ENCODE assay signal across 8 cellular contexts in the genomic region with DNA sequence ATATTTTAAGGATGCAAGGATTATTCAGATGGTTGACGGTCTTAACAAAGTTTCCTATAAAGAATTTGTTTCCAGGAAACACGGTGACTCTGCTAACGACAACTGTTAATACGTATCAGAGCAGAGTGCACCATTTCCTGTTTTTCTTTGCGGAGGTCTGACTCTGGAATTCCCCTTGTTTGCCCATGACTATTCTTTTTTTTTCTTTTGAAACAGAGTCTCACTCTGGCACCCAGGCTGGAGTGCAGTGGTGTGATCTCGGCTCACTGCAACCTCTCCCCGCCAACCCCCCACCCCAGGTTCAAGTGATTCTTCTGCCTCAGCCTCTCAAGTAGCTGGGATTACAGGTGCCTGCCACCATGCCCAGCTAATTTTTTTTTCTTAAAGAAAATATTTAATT.
DNase-seq lines count a peak whose midpoint lies in the region; ATAC-seq and TF ChIP-seq lines count a peak whose summit lies in the region.

No MANE protein-coding gene starts in this region.

- no peaks in the 10 kb centered on the region for H3K36me3 ChIP-seq in esophagus muscularis mucosa

- intact Hi-C loops in esophagus muscularis mucosa (cut with DNase I) = no loop called here

- no peak for TF ChIP-seq EP300 in esophagus muscularis mucosa (IDR thresholded peaks at IDR 0.05)

- H3K4me1 ChIP-seq in esophagus muscularis mucosa = peaks cover 10 to 37% (median 28%) of the 10 kb centered on the region in 4 donors

- no peak overlapping the region for H3K4me3 ChIP-seq in esophagus muscularis mucosa

- H3K9me3 ChIP-seq in esophagus muscularis mucosa = no peaks in the 10 kb centered on the region

- in situ Hi-C loops in G401 (cut with HindIII; ENCODE audit: low sequenced_read_pairs) = no loop called here

- TF ChIP-seq POLR2A in esophagus muscularis mucosa (IDR thresholded peaks at IDR 0.05; ENCODE audit: low read depth) = no peak

- 52% methylated on average over 7 of the region's 7 CpGs for WGBS in esophagus muscularis mucosa

- DNase-seq in activated CD4-positive, alpha-beta T cell treated with anti-CD3 and anti-CD28 coated beads, Interleukin-2, amount 50 U/mL, for 1 hour = peak; percentile 68
- DNase-seq in esophagus muscularis mucosa (ENCODE audit: extremely low spot score) (no peak), NCI-H82 (lab: John Stamatoyannopoulos, UW) (no peak), G401 (ENCODE audit: low spot score) (no peak), HuH-7 (ENCODE audit: low spot score) (no peak)
- peak; percentile 45 for DNase-seq in stimulated activated CD4-positive, alpha-beta T cell treated with anti-CD3 and anti-CD28 coated beads, Interleukin-12 subunit alpha, Interleukin-12 subunit beta, amount 100 ng/mL, for 4 hours

- TF ChIP-seq CTCF in esophagus muscularis mucosa (IDR thresholded peaks at IDR 0.05) = no peak

- H3K27me3 ChIP-seq in esophagus muscularis mucosa = no peaks in the 10 kb centered on the region

- ATAC-seq in GM19372 (IDR thresholded peaks at IDR 0.05; ENCODE audit: low read depth, unreplicated experiment) = peak; percentile 30
- peak; percentile 39 for ATAC-seq in HG03571 (IDR thresholded peaks at IDR 0.05; ENCODE audit: unreplicated experiment)

- peak overlapping the region in 3 of 4 donors; percentile 49 to 50 (median 50) for H3K27ac ChIP-seq in esophagus muscularis mucosa (replicated peaks in 1 of 4)

Comparison
In these comparisons a context has a peak if more than half of its experiments do, and no peak if none do; other contexts are left out.
1. DNase-seq: peak in activated CD4-positive, alpha-beta T cell treated with anti-CD3 and anti-CD28 coated beads, Interleukin-2, amount 50 U/mL, for 1 hour (single experiment) and stimulated activated CD4-positive, alpha-beta T cell treated with anti-CD3 and anti-CD28 coated beads, Interleukin-12 subunit alpha, Interleukin-12 subunit beta, amount 100 ng/mL, for 4 hours (single experiment); none in esophagus muscularis mucosa (single experiment), NCI-H82 (single experiment), G401 (single experiment) and HuH-7 (single experiment).